24 cellular contexts compared by ENCODE assay signal in genomic region chr9:82369251-82369945, GRCh38.
"Had no signal": no experiment of that assay in that cellular context is flagged by ENCODE, and none has a peak within 500 bp of the region (broad histone marks: within the 10 kb centered on the region; RNA-seq: fewer than 3 reads in every experiment).

No MANE protein-coding gene starts in this region.

- DNase-seq: dermis blood vessel endothelial cell; effector memory CD4-positive, alpha-beta T cell; head of caudate nucleus; kidney; left ventricle myocardium inferior; lower lobe of right lung; natural killer cell; occipital lobe; ovary; posterior cingulate gyrus; psoas muscle; right cardiac atrium; stimulated activated CD4-positive, alpha-beta T cell treated with anti-CD3 and anti-CD28 coated beads, Interleukin-15, amount 100 ng/mL, for 24 hours; stimulated activated CD4-positive, alpha-beta T cell treated with anti-CD3 and anti-CD28 coated beads, Interleukin-2, amount 100 ng/mL, for 48 hours; stimulated activated naive CD4-positive, alpha-beta T cell; stimulated activated naive CD8-positive, alpha-beta T cell treated with anti-CD3 and anti-CD28 coated beads, Interleukin-15, amount 100 ng/mL, for 72 hours; transverse colon; upper lobe of right lung; uterus had no signal

- H3K9me3 ChIP-seq: lower lobe of right lung, ovary, psoas muscle, suprapubic skin, transverse colon, upper lobe of right lung, uterus had no signal

- H3K4me1 ChIP-seq: left ventricle myocardium inferior, lower lobe of right lung, psoas muscle, suprapubic skin, upper lobe of right lung, uterus had no signal

- ATAC-seq: lower lobe of right lung; natural killer cell; psoas muscle; right cardiac atrium; stimulated activated naive CD8-positive, alpha-beta T cell treated with anti-CD3 and anti-CD28 coated beads, Interleukin-15, amount 100 ng/mL, for 72 hours; upper lobe of right lung had no signal

- H3K27ac ChIP-seq: coronary artery, left ventricle myocardium inferior, lower lobe of right lung, ovary, psoas muscle, skin epidermis, suprapubic skin, transverse colon, upper lobe of right lung, uterus had no signal

- H3K27me3 ChIP-seq: ovary, suprapubic skin, transverse colon, upper lobe of right lung, uterus had no signal

- H3K36me3 ChIP-seq: left ventricle myocardium inferior, lower lobe of right lung, ovary, suprapubic skin, transverse colon, upper lobe of right lung, uterus had no signal

- H3K4me3 ChIP-seq: coronary artery, left ventricle myocardium inferior, lower lobe of right lung, ovary, psoas muscle, skin epidermis, suprapubic skin, transverse colon, upper lobe of right lung, uterus had no signal

- FAIRE-seq: endothelial cell of umbilical vein, frontal cortex, kidney had no signal
